In the genomic region with DNA sequence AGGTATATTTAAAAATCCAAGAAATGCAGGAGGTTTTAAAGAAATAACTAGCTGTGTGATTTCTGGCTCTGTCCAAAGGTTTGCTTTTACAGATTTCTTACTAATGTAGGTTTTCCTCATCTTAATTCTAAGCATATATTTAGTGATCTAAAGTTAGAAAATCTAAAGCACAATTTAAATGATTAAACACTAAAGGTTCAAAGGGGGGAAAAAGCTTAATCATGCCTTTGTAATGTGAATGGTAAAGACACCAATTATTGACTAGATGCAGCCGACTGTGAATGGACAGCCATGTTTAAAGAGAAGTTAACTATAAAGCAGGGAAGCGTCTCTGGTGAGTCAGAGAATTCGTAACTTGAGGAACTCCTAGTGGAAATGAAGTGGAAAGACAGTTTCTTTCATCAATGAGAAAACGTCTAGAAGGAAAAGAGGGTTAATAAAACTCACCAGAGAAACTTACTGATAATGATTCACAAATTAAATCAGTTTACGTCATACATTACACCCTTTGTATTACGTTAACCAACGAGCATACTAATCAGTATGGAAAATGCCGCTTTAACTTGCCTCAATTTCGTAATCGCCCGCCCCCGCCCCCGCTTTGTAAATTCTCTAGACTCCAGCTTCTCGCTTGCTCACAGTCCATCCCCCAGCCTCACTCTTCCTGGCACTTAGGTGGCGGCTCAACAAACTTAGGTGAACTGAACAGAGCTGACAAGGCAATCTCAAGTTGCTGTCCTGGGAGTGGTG, we compare ENCODE assay signal across 8 cellular contexts. TPM values are rescaled to one million over a fixed set of nuclear protein-coding genes. Genes with fewer than 3 reads are reported as not detected.
DNase-seq lines count a peak whose midpoint lies in the region; ATAC-seq and TF ChIP-seq lines count a peak whose summit lies in the region.

No MANE protein-coding gene starts in this region.

- H3K4me1 ChIP-seq in mucosa of descending colon (ENCODE audit: low read depth): peaks cover 6% of the 10 kb centered on the region
- H3K4me1 ChIP-seq in subcutaneous abdominal adipose tissue (ENCODE audit: control insufficient read depth in 5 of 5, insufficient read depth in 5 of 5, low read length in 5 of 5): peaks cover 8 to 28% (median 24%) of the 10 kb centered on the region in 5 donors

- TF ChIP-seq CTCF in AG09319 (IDR thresholded peaks at IDR 0.05; ENCODE audit: low read depth, low read length) (peak; percentile 38), mucosa of descending colon (IDR thresholded peaks at IDR 0.05) (no peak)

- peak; percentile 0 for ATAC-seq in GM21723 (IDR thresholded peaks at IDR 0.05; ENCODE audit: unreplicated experiment)
- peak; percentile 14 for ATAC-seq in mucosa of descending colon
- no peak for ATAC-seq in GM18861 (IDR thresholded peaks at IDR 0.05; ENCODE audit: unreplicated experiment)

- H3K9me3 ChIP-seq in mucosa of descending colon (no peaks in the 10 kb centered on the region), subcutaneous abdominal adipose tissue (ENCODE audit: control insufficient read depth in 5 of 5, low read length in 5 of 5) (peaks cover 0 to 2% (median 0%) of the 10 kb centered on the region in 5 donors)

- H3K27ac ChIP-seq in epithelial cell of prostate (peak overlapping the region; percentile 95), subcutaneous abdominal adipose tissue (ENCODE audit: low read depth, low read length) (peak overlapping the region; percentile 99)

- H3K4me3 ChIP-seq in mucosa of descending colon (peak overlapping the region; percentile 9), subcutaneous abdominal adipose tissue (ENCODE audit: low read depth in 1 of 5, low read length in 5 of 5) (peak overlapping the region; percentile 66 to 98 (median 83))

- no peak for DNase-seq in AG09319 (ENCODE audit: extremely low read depth, low read depth)
- DNase-seq in NCI-H526 (lab: John Stamatoyannopoulos, UW): peak; percentile 38 to 53
- DNase-seq in activated CD4-positive, alpha-beta T cell treated with anti-CD3 and anti-CD28 coated beads, Interleukin-2, amount 50 U/mL, for 4 hours: peak; percentile 72 to 74
- DNase-seq in epithelial cell of prostate (ENCODE audit: low read depth, low spot score): peak; percentile 78
- peak in 1 of 3 donors; percentile 43 for DNase-seq in mucosa of descending colon

- intact Hi-C loops in mucosa of descending colon (cut with DNase I, micrococcal nuclease): no loop called here

- H3K9ac ChIP-seq in subcutaneous abdominal adipose tissue (ENCODE audit: low read length in 5 of 5): peak overlapping the region; percentile 74 to 98 (median 83)

- H3K36me3 ChIP-seq in mucosa of descending colon (ENCODE audit: low read depth): peaks cover 5% of the 10 kb centered on the region
- H3K36me3 ChIP-seq in subcutaneous abdominal adipose tissue (ENCODE audit: control insufficient read depth in 5 of 5, insufficient read depth in 5 of 5, low read length in 5 of 5): peaks cover 0 to 3% (median 0%) of the 10 kb centered on the region in 5 donors

- H3K27me3 ChIP-seq in subcutaneous abdominal adipose tissue (ENCODE audit: control insufficient read depth in 5 of 5, insufficient read depth in 4 of 5, low read length in 5 of 5): no peaks in the 10 kb centered on the region

RNA-seq across cellular contexts. Expression of a gene that starts 1.1 kb away (rescaled TPM):
- 10 to 100 TPM; 41.2 to 81.5 (median 71.4) TPM for total RNA-seq in mucosa of descending colon
